In the genomic region with DNA sequence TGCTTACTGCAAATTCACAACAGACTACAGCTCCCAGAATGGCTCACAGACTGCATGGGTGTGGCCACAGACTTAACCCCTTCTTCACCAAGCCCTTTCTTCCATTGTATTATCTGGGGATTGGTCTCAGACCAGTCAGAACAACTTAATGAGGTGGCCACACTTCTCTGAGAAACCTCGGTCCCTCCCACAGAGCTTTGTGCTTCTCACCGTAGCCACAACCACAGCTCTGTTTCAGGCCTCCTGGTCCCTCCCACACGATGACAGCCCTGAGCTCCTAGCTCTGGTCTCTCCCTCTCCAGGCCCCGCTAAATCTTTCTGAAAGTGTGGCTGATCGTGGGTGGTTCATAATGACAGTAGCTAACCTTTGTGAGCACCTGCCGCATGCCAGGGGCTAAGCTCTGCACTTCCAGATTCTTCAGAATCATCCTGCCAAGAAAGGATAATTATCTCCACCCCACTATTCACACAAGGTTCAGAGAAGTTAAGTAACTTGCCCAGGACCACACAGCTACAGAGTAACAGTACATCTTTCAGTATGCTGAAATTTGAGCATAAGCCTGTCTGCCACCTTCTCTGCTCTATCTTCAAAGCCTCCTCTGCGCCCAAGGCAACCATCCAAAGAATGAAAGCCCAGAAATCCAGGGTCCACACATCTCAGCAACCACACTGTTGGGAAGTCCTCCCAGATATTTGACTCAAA, we compare ENCODE assay signal across 8 cellular contexts. TPM values are rescaled to one million over a fixed set of nuclear protein-coding genes. Genes with fewer than 3 reads are reported as not detected.
DNase-seq lines count a peak whose midpoint lies in the region; ATAC-seq and TF ChIP-seq lines count a peak whose summit lies in the region.

No MANE protein-coding gene starts in this region.

- CTCF ChIA-PET in mammary epithelial cell (lab: Charles Lee; ENCODE audit: low non-redundant PET), result no interaction called here

- no peaks in the 10 kb centered on the region for H4K20me1 ChIP-seq in mammary epithelial cell (ENCODE audit: insufficient read depth, low read length)

- no peaks in the 10 kb centered on the region for H3K79me2 ChIP-seq in mammary epithelial cell (ENCODE audit: insufficient read depth, low read length)

- H3K4me1 Mint-ChIP-seq in stimulated activated memory B cell treated with anti-CD40 and anti-IgM and Interleukin-4, amounts not matched to agents 10 μg/mL and 1 μg/mL and 100 μg/mL, for 72 hours, result peaks cover 21% of the 10 kb centered on the region

- in situ Hi-C loops in mammary epithelial cell (cut with MboI; ENCODE audit: low sequenced_read_pairs in 2 of 2), result no loop called here

- H3K4me3 ChIP-seq in mammary epithelial cell (replicated peaks in 1 of 3; ENCODE audit: insufficient read depth in 1 of 3, low read depth in 2 of 3, low read length in 3 of 3) (no peak overlapping the region), breast epithelium (no peak overlapping the region)

- intact Hi-C loops in mammary epithelial cell (cut with micrococcal nuclease), result no loop called here
- intact Hi-C loops in breast epithelium (cut with DNase I; ENCODE audit: low total_unique reads), result no loop called here

- peaks cover 73% of the 10 kb centered on the region for H3K27me3 Mint-ChIP-seq in stimulated activated memory B cell treated with anti-CD40 and anti-IgM and Interleukin-4, amounts not matched to agents 10 μg/mL and 1 μg/mL and 100 μg/mL, for 72 hours

- H3K9me3 ChIP-seq in mammary epithelial cell (replicated peaks; ENCODE audit: insufficient read depth, low read length) (peaks cover 5% of the 10 kb centered on the region), breast epithelium (peaks cover 0 to 6% of the 10 kb centered on the region in 2 donors)

- H3K27me3 ChIP-seq in mammary epithelial cell (ENCODE audit: insufficient read depth, low read length), result no peaks in the 10 kb centered on the region
- H3K27me3 ChIP-seq in breast epithelium, result peaks cover 0 to 23% of the 10 kb centered on the region in 2 donors

- H3K36me3 ChIP-seq in mammary epithelial cell (ENCODE audit: insufficient read depth, low read length) (no peaks in the 10 kb centered on the region), breast epithelium (no peaks in the 10 kb centered on the region)

- DNase-seq in mammary epithelial cell, result peak; percentile 29
- no peak for DNase-seq in breast epithelium (ENCODE audit: low spot score in 2 of 2)
- peak in 2 of 3 experiments; percentile 42 to 57 for DNase-seq in activated CD8-positive, alpha-beta memory T cell treated with anti-CD3 and anti-CD28 coated beads for 48 hours (ENCODE audit: low read depth in 2 of 3, low spot score in 2 of 3)
- DNase-seq in SKM-1 (lab: John Stamatoyannopoulos, UW; ENCODE audit: unreplicated experiment), result no peak
- no peak for DNase-seq in NCI-H226

- ATAC-seq in HG02943 (IDR thresholded peaks at IDR 0.05; ENCODE audit: low read depth, unreplicated experiment) (peak; percentile 62), HG03108 (IDR thresholded peaks at IDR 0.05; ENCODE audit: unreplicated experiment) (no peak)
- peak; percentile 94 for ATAC-seq in stimulated activated memory B cell treated with anti-CD40 and anti-IgM and Interleukin-4, amounts not matched to agents 10 μg/mL and 1 μg/mL and 100 μg/mL, for 72 hours

- no peaks in the 10 kb centered on the region for H3K9me3 Mint-ChIP-seq in stimulated activated memory B cell treated with anti-CD40 and anti-IgM and Interleukin-4, amounts not matched to agents 10 μg/mL and 1 μg/mL and 100 μg/mL, for 72 hours

- TF ChIP-seq CTCF in mammary epithelial cell (conservative IDR thresholded peaks at IDR 0.05 in 1 of 2, IDR thresholded peaks at IDR 0.05 in 1 of 2; ENCODE audit: extremely low read depth in 1 of 2, insufficient read depth in 1 of 2, low read depth in 1 of 2, low read length in 2 of 2) (no peak), breast epithelium (IDR thresholded peaks at IDR 0.05) (no peak)

- no peak overlapping the region for H3K4me2 ChIP-seq in mammary epithelial cell (ENCODE audit: insufficient read depth, low read depth, low read length)

- H3K27ac Mint-ChIP-seq in stimulated activated memory B cell treated with anti-CD40 and anti-IgM and Interleukin-4, amounts not matched to agents 10 μg/mL and 1 μg/mL and 100 μg/mL, for 72 hours, result no peak overlapping the region

- H3K4me1 ChIP-seq in mammary epithelial cell (ENCODE audit: insufficient read depth, low read length) (no peaks in the 10 kb centered on the region), breast epithelium (no peaks in the 10 kb centered on the region)

- WGBS in mammary epithelial cell (ENCODE audit: low coverage, missing lambda C conversion rate), result 15% methylated on average over 7 of the region's 7 CpGs

- H3K4me3 Mint-ChIP-seq in stimulated activated memory B cell treated with anti-CD40 and anti-IgM and Interleukin-4, amounts not matched to agents 10 μg/mL and 1 μg/mL and 100 μg/mL, for 72 hours, result no peak overlapping the region

- no peak for TF ChIP-seq POLR2A in breast epithelium (IDR thresholded peaks at IDR 0.05)

- no peak overlapping the region for H3K9ac ChIP-seq in mammary epithelial cell (ENCODE audit: insufficient read depth, low read length)

- H3K27ac ChIP-seq in mammary epithelial cell (ENCODE audit: insufficient read depth, low read depth, low read length) (no peak overlapping the region), breast epithelium (no peak overlapping the region)

- BruUV-seq in mammary epithelial cell (replicated peaks; lab: Mats Ljungman, UMichigan), result no TSS peak

- no peaks in the 10 kb centered on the region for H3K36me3 Mint-ChIP-seq in stimulated activated memory B cell treated with anti-CD40 and anti-IgM and Interleukin-4, amounts not matched to agents 10 μg/mL and 1 μg/mL and 100 μg/mL, for 72 hours

- dilution Hi-C loops in mammary epithelial cell (cut with HindIII; ENCODE audit: low sequenced_read_pairs), result no loop called here

- H2AFZ ChIP-seq in mammary epithelial cell (ENCODE audit: low read depth, low read length), result no peak overlapping the region

RNA-seq across cellular contexts. Expression of gene PDE2A, which starts 5.4 kb away (rescaled TPM):
- 1 to 10 TPM in 1 of 2 donors, under 1 TPM in 1; 0.31 to 1.0 TPM for total RNA-seq in mammary epithelial cell
- 0.76 TPM for polyA plus RNA-seq in mammary epithelial cell
- 0.88 TPM for polyA minus RNA-seq in mammary epithelial cell
- 10 to 100 TPM; 23.7 to 85.9 (median 67.0) TPM for total RNA-seq in breast epithelium

Comparison
In these comparisons a context has a peak if more than half of its experiments do, and no peak if none do; other contexts are left out.
1. DNase-seq: peak in mammary epithelial cell (single experiment) and activated CD8-positive, alpha-beta memory T cell treated with anti-CD3 and anti-CD28 coated beads for 48 hours (2 of 3); none in breast epithelium (0 of 2), SKM-1 (single experiment) and NCI-H226 (single experiment).
2. RNA of gene PDE2A, which starts 5.4 kb away (total RNA-seq): 23.7 to 85.9 TPM in breast epithelium; 0.31 to 1.0 TPM in mammary epithelial cell; every median in the first group is over 10 times any median in the second.